Comparison of ENCODE assay signal across 32 cellular contexts in genomic region chr9:34644766-34645314, GRCh38. TPM values are rescaled to one million over a fixed set of nuclear protein-coding genes. Genes with fewer than 3 reads are reported as not detected.
DNase-seq lines count a peak whose midpoint lies in the region; ATAC-seq and TF ChIP-seq lines count a peak whose summit lies in the region.
"Had no signal": no experiment of that assay in that cellular context is flagged by ENCODE, and none has a peak within 500 bp of the region (broad histone marks: within the 10 kb centered on the region; RNA-seq: fewer than 3 reads in every experiment).

No MANE protein-coding gene starts in this region.

- H3K23me2 ChIP-seq in H9 (ENCODE audit: insufficient read length, low read depth, low read length, poor library complexity, severe bottlenecking): peaks cover 9% of the 10 kb centered on the region

- H3K4ac ChIP-seq in H9 (ENCODE audit: low read depth, low read length) (no peak overlapping the region), mesenchymal stem cell (ENCODE audit: low read depth in 1 of 2, low read length in 2 of 2) (no peak overlapping the region)

- H3K18ac ChIP-seq in H9 (ENCODE audit: insufficient read length, low read depth, low read length) (no peak overlapping the region), mesenchymal stem cell (ENCODE audit: low read depth in 1 of 2, low read length in 2 of 2) (no peak overlapping the region)

- H2BK120ac ChIP-seq in H9 (ENCODE audit: low read depth, low read length, poor library complexity, severe bottlenecking) (no peak overlapping the region), mesenchymal stem cell (ENCODE audit: low read depth, low read length) (no peak overlapping the region)

- H4K8ac ChIP-seq in H9 (replicated peaks; ENCODE audit: insufficient read length, low read depth, low read length) (no peak overlapping the region), mesenchymal stem cell (ENCODE audit: low read length) (no peak overlapping the region)

- H3K9me3 ChIP-seq in H9 (ENCODE audit: control insufficient read depth, low read depth, low read length) (no peaks in the 10 kb centered on the region), hepatocyte (ENCODE audit: low read depth) (no peaks in the 10 kb centered on the region), spleen (no peaks in the 10 kb centered on the region), mesenchymal stem cell (ENCODE audit: control insufficient read depth, low read length) (no peaks in the 10 kb centered on the region)
- H3K9me3 ChIP-seq: adrenal gland, BLaER1, upper lobe of right lung had no signal

- H3K27ac Mint-ChIP-seq in H9 (peak overlapping the region in 1 of 3 experiments; percentile 85; a peak in 2 of 7 replicates), nephron (peak overlapping the region in 2 of 3 experiments; percentile 34 to 92)
- H3K27ac Mint-ChIP-seq: activated B cell treated with CpG ODN at 0.5 μM for 24 hours; activated naive CD4-positive, alpha-beta T cell treated with anti-CD3 and anti-CD28 coated beads for 36 hours; activated T-helper 1 cell treated with anti-CD3 and anti-CD28 coated beads, Interleukin-12 subunit alpha, Interleukin-12 subunit beta, Interleukin-2, Interleukin-4 antibody, amounts not matched to agents 30 ng/mL and 10 ng/mL and 1 ng/mL, durations not matched to agents 14 hours and 24 hours and 36 hours; stimulated activated effector memory CD8-positive, alpha-beta T cell treated with anti-CD3 and anti-CD28 coated beads, Interleukin-12 subunit alpha, Interleukin-12 subunit beta, amount 100 ng/mL, for 72 hours had no signal

- no peaks in the 10 kb centered on the region; the same call in 1 of the 2 replicates for H3K27me3 Mint-ChIP-seq in H9 (ENCODE audit: low read depth)
- H3K27me3 Mint-ChIP-seq in nephron (ENCODE audit: low read depth): no peaks in the 10 kb centered on the region
- H3K27me3 Mint-ChIP-seq: activated B cell treated with CpG ODN at 0.5 μM for 24 hours, IgD-negative memory B cell had no signal

- H3K23ac ChIP-seq in H9 (ENCODE audit: insufficient read length, low read depth, low read length): no peak overlapping the region
- no peak overlapping the region for H3K23ac ChIP-seq in mesenchymal stem cell (ENCODE audit: low read length in 2 of 2)

- H3K36me3 ChIP-seq in hepatocyte (replicated peaks; ENCODE audit: insufficient read depth, low read depth) (no peaks in the 10 kb centered on the region), spleen (peaks cover 0 to 20% (median 16%) of the 10 kb centered on the region in 6 donors), mesenchymal stem cell (ENCODE audit: control insufficient read depth in 1 of 2, insufficient read depth in 2 of 2, low read depth in 1 of 2, low read length in 2 of 2) (peaks cover 17 to 19% of the 10 kb centered on the region in 2 experiments)

- H3K9me3 Mint-ChIP-seq in H9 (no peaks in the 10 kb centered on the region), nephron (no peaks in the 10 kb centered on the region)
- H3K9me3 Mint-ChIP-seq: activated B cell treated with CpG ODN at 0.5 μM for 24 hours; activated naive CD4-positive, alpha-beta T cell treated with anti-CD3 and anti-CD28 coated beads for 36 hours; activated T-helper 1 cell treated with anti-CD3 and anti-CD28 coated beads, Interleukin-12 subunit alpha, Interleukin-12 subunit beta, Interleukin-2, Interleukin-4 antibody, amounts not matched to agents 30 ng/mL and 10 ng/mL and 1 ng/mL, durations not matched to agents 14 hours and 24 hours and 36 hours; IgD-negative memory B cell; stimulated activated effector memory CD8-positive, alpha-beta T cell treated with anti-CD3 and anti-CD28 coated beads, Interleukin-12 subunit alpha, Interleukin-12 subunit beta, amount 100 ng/mL, for 72 hours had no signal

- H3K56ac ChIP-seq in H9 (ENCODE audit: insufficient read length, low read depth, low read length): no peak overlapping the region

- no peaks in the 10 kb centered on the region for H3K9me2 ChIP-seq in hepatocyte (replicated peaks; ENCODE audit: insufficient read depth)

- H3K4me1 Mint-ChIP-seq in H9 (peaks cover 26 to 34% of the 10 kb centered on the region in 2 experiments), nephron (peaks cover 29% of the 10 kb centered on the region)

- H2AK5ac ChIP-seq in H9 (ENCODE audit: insufficient read length, low read length) (no peak overlapping the region), mesenchymal stem cell (ENCODE audit: low read length, severe bottlenecking) (no peak overlapping the region)

- no peak overlapping the region for H2BK20ac ChIP-seq in H9 (ENCODE audit: low read depth, low read length, poor library complexity, severe bottlenecking)

- H3K14ac ChIP-seq in H9 (ENCODE audit: insufficient read depth, low read length) (no peak overlapping the region), mesenchymal stem cell (ENCODE audit: low read length in 2 of 2) (no peak overlapping the region)

- H3K4me1 ChIP-seq in H9 (ENCODE audit: insufficient read depth, low read length): peaks cover 10% of the 10 kb centered on the region; the same call in 1 of the 2 replicates
- peaks cover 25% of the 10 kb centered on the region for H3K4me1 ChIP-seq in hepatocyte (ENCODE audit: insufficient read depth)
- peaks cover 17 to 36% (median 21%) of the 10 kb centered on the region in 6 donors for H3K4me1 ChIP-seq in spleen
- H3K4me1 ChIP-seq in mesenchymal stem cell (ENCODE audit: control insufficient read depth, insufficient read depth, low read depth, low read length): peaks cover 17% of the 10 kb centered on the region

- TF ChIP-seq POLR2A in spleen (IDR thresholded peaks at IDR 0.05): no peak

- H3T11ph ChIP-seq in H9 (ENCODE audit: low read length): no peak overlapping the region

- H3K4me3 ChIP-seq in AG10803 (ENCODE audit: low read length) (no peak overlapping the region), hepatocyte (no peak overlapping the region), spleen (no peak overlapping the region), mesenchymal stem cell (ENCODE audit: insufficient read depth in 1 of 2, low read depth in 1 of 2, low read length in 2 of 2) (no peak overlapping the region)
- H3K4me3 ChIP-seq: adrenal gland, BLaER1, upper lobe of right lung had no signal

- H4K91ac ChIP-seq in H9 (ENCODE audit: insufficient read length, low read depth, low read length): no peak overlapping the region
- no peak overlapping the region for H4K91ac ChIP-seq in mesenchymal stem cell (ENCODE audit: low read length)

- TF ChIP-seq CTCF in AG10803 (conservative IDR thresholded peaks at IDR 0.05; ENCODE audit: low read length): no peak
- TF ChIP-seq CTCF in H9 (conservative IDR thresholded peaks at IDR 0.05): no peak
- TF ChIP-seq CTCF in hepatocyte (IDR thresholded peaks at IDR 0.05; ENCODE audit: poor library complexity): no peak
- no peak for TF ChIP-seq CTCF in nephron (IDR thresholded peaks at IDR 0.05; ENCODE audit: unreplicated experiment in 3 of 3)
- no peak for TF ChIP-seq CTCF in spleen (IDR thresholded peaks at IDR 0.05 in 8 of 11, conservative IDR thresholded peaks at IDR 0.05 in 3 of 11)

- H3K36me3 Mint-ChIP-seq in H9 (ENCODE audit: insufficient read depth in 1 of 3, low read depth in 3 of 3) (peaks cover 17 to 25% (median 23%) of the 10 kb centered on the region in 3 experiments; a peak in 6 of 7 replicates), nephron (ENCODE audit: low read depth) (peaks cover 25% of the 10 kb centered on the region)

- H3K79me2 ChIP-seq in H9 (ENCODE audit: insufficient read depth, low read length): peaks cover 2% of the 10 kb centered on the region; the same call in 1 of the 2 replicates
- peaks cover 26% of the 10 kb centered on the region for H3K79me2 ChIP-seq in hepatocyte

- H3K27me3 ChIP-seq in H9 (ENCODE audit: insufficient read depth, low read length) (no peaks in the 10 kb centered on the region), hepatocyte (no peaks in the 10 kb centered on the region), spleen (replicated peaks in 1 of 7) (no peaks in the 10 kb centered on the region), mesenchymal stem cell (ENCODE audit: control insufficient read depth in 1 of 2, insufficient read depth in 1 of 2, low read length in 2 of 2) (no peaks in the 10 kb centered on the region)
- H3K27me3 ChIP-seq: adrenal gland, BLaER1, brain microvascular endothelial cell, upper lobe of right lung had no signal

- no peak overlapping the region for H3K9ac ChIP-seq in H9 (ENCODE audit: extremely low read depth, insufficient read length, low read length)
- H3K9ac ChIP-seq in mesenchymal stem cell (ENCODE audit: low read length): no peak overlapping the region
- H3K9ac ChIP-seq: BLaER1 had no signal

- no peak overlapping the region for H3K27ac ChIP-seq in H9 (ENCODE audit: insufficient read length, low read depth, low read length)
- peak overlapping the region; percentile 59 for H3K27ac ChIP-seq in hepatocyte
- H3K27ac ChIP-seq in spleen: no peak overlapping the region
- no peak overlapping the region for H3K27ac ChIP-seq in mesenchymal stem cell (ENCODE audit: low read length, poor library complexity, severe bottlenecking)
- H3K27ac ChIP-seq: BLaER1, brain microvascular endothelial cell, upper lobe of right lung had no signal

- H2BK15ac ChIP-seq in H9 (ENCODE audit: low read depth, low read length) (no peak overlapping the region), mesenchymal stem cell (ENCODE audit: low read depth, poor library complexity, severe bottlenecking) (no peak overlapping the region)

- H2BK12ac ChIP-seq in H9 (ENCODE audit: insufficient read length, low read depth, low read length): no peak overlapping the region
- no peak overlapping the region for H2BK12ac ChIP-seq in mesenchymal stem cell (ENCODE audit: low read length in 2 of 2)

- H2AFZ ChIP-seq in H9 (ENCODE audit: low read length) (no peak overlapping the region), hepatocyte (no peak overlapping the region), mesenchymal stem cell (ENCODE audit: low read depth, low read length) (no peak overlapping the region)

- intact Hi-C loops in spleen (cut with DNase I; ENCODE audit: low total_unique reads): no loop called here

- no peak overlapping the region for H2BK5ac ChIP-seq in H9 (ENCODE audit: insufficient read length, low read length)
- no peak overlapping the region for H2BK5ac ChIP-seq in mesenchymal stem cell (ENCODE audit: low read depth, low read length, poor library complexity, severe bottlenecking)

- H4K5ac ChIP-seq in H9 (ENCODE audit: insufficient read length, low read depth, low read length): no peak overlapping the region

- H3K4me2 ChIP-seq in H9 (ENCODE audit: insufficient read depth, insufficient read length, low read length) (peak overlapping the region; percentile 5), hepatocyte (no peak overlapping the region), mesenchymal stem cell (ENCODE audit: low read length, poor library complexity, severe bottlenecking) (no peak overlapping the region)
- H3K4me2 ChIP-seq: BLaER1 had no signal

- DNase-seq in AG10803 (ENCODE audit: low read depth) (peak; percentile 49), H9 (no peak), hepatocyte (ENCODE audit: low spot score) (peak; percentile 43), spleen (no peak), anterior cingulate cortex (lab: John Stamatoyannopoulos, UW) (no peak), mesenchymal stem cell (no peak)
- DNase-seq: ACHN; activated B cell treated with CpG ODN at 0.5 μM for 24 hours; activated CD4-positive, alpha-beta T cell treated with anti-CD3 and anti-CD28 coated beads, Interleukin-2, amount 50 U/mL, for 48 hours; activated naive CD4-positive, alpha-beta T cell treated with anti-CD3 and anti-CD28 coated beads for 36 hours; brain microvascular endothelial cell; DMS79 treated with DMSO at 0.1 percent for 48 hours; NCI-H1105 treated with DMSO at 0.1 percent for 48 hours; NCI-H2029; NCI-H526 treated with DMSO at 0.1 percent for 48 hours; nucleus accumbens; SHP77 treated with DMSO at 0.1 percent for 48 hours; stimulated activated CD4-positive, alpha-beta T cell treated with anti-CD3 and anti-CD28 coated beads, Interleukin-4, amount 100 ng/mL, for 24 hours; SW 1271; upper lobe of right lung had no signal

- H4K20me1 ChIP-seq in H9 (ENCODE audit: control insufficient read depth, insufficient read depth, insufficient read length) (no peaks in the 10 kb centered on the region), hepatocyte (ENCODE audit: insufficient read depth, poor library complexity, severe bottlenecking) (no peaks in the 10 kb centered on the region)

- H3K4me3 Mint-ChIP-seq in H9 (peak overlapping the region in 1 of 2 experiments; percentile 38; a peak in 1 of 5 replicates), nephron (peak overlapping the region; percentile 31 to 55 (median 54))
- H3K4me3 Mint-ChIP-seq: activated B cell treated with CpG ODN at 0.5 μM for 24 hours; activated T-helper 1 cell treated with anti-CD3 and anti-CD28 coated beads, Interleukin-12 subunit alpha, Interleukin-12 subunit beta, Interleukin-2, Interleukin-4 antibody, amounts not matched to agents 30 ng/mL and 10 ng/mL and 1 ng/mL, durations not matched to agents 14 hours and 24 hours and 36 hours; stimulated activated effector memory CD8-positive, alpha-beta T cell treated with anti-CD3 and anti-CD28 coated beads, Interleukin-12 subunit alpha, Interleukin-12 subunit beta, amount 100 ng/mL, for 72 hours had no signal

- no peak for ATAC-seq in GM21737 (IDR thresholded peaks at IDR 0.05; ENCODE audit: unreplicated experiment)
- ATAC-seq: stimulated activated effector memory CD8-positive, alpha-beta T cell treated with anti-CD3 and anti-CD28 coated beads, Interleukin-12 subunit alpha, Interleukin-12 subunit beta, amount 100 ng/mL, for 72 hours; upper lobe of right lung had no signal

- H3K79me1 ChIP-seq in H9 (ENCODE audit: insufficient read depth, low read depth, low read length, poor library complexity, severe bottlenecking) (no peaks in the 10 kb centered on the region), mesenchymal stem cell (replicated peaks; ENCODE audit: low read length, poor library complexity, severe bottlenecking) (peaks cover 21% of the 10 kb centered on the region)

RNA-seq across cellular contexts. Expression of gene GALT, which starts 1.6 kb away (rescaled TPM):
- total RNA-seq in H9 (2021) (39.2 and 41.5 TPM in 2 replicates), hepatocyte (46.1 and 53.2 TPM in 2 replicates), spleen (100 to 1,000 TPM in 1 of 7 donors, 10 to 100 TPM in 6; 56.6 to 101 (median 78.9) TPM)
- polyA plus RNA-seq in hepatocyte (119 and 121 TPM in 2 replicates), spleen (10 to 100 TPM; 32.1 to 74.4 (median 55.1) TPM)
- 28.6 TPM for polyA plus RNA-seq in mesenchymal stem cell (2013, experiment 1 of 2)
- 26.5 TPM for polyA plus RNA-seq in mesenchymal stem cell (2013, experiment 2 of 2)

RNA-seq across cellular contexts. Expression of gene IL11RA, which starts 7.1 kb away (rescaled TPM):
- total RNA-seq in H9 (2021) (8.7 and 8.9 TPM in 2 replicates), hepatocyte (69.4 and 74.6 TPM in 2 replicates), spleen (10 to 100 TPM; 23.3 to 43.9 (median 30.7) TPM)
- polyA plus RNA-seq in hepatocyte (91.8 and 97.2 TPM in 2 replicates), spleen (10 to 100 TPM; 16.3 to 37.7 (median 25.1) TPM)
- 13.4 TPM for polyA plus RNA-seq in mesenchymal stem cell (2013, experiment 1 of 2)
- polyA plus RNA-seq in mesenchymal stem cell (2013, experiment 2 of 2): 13.5 TPM

RNA-seq across cellular contexts. Expression of gene SIGMAR1, which starts 7.3 kb away (rescaled TPM):
- total RNA-seq in H9 (2021): 68.2 and 68.3 TPM in 2 replicates
- total RNA-seq in hepatocyte: 126 and 141 TPM in 2 replicates
- polyA plus RNA-seq in hepatocyte: 212 and 240 TPM in 2 replicates
- 10 to 100 TPM; 24.1 to 39.7 (median 28.4) TPM for total RNA-seq in spleen
- 10 to 100 TPM; 19.4 to 31.1 (median 24.4) TPM for polyA plus RNA-seq in spleen
- 83.0 TPM for polyA plus RNA-seq in mesenchymal stem cell (2013, experiment 1 of 2)
- 83.4 TPM for polyA plus RNA-seq in mesenchymal stem cell (2013, experiment 2 of 2)

RNA-seq across cellular contexts. Expression of gene ARID3C, which starts 16.0 kb away (rescaled TPM):
- total RNA-seq in H9 (2021): not detected in 2 replicates
- 0.27 TPM in 1 of 2 replicates, not detected in the other for total RNA-seq in hepatocyte
- 0.21 TPM in 1 of 2 replicates, not detected in the other for polyA plus RNA-seq in hepatocyte
- not detected for total RNA-seq in spleen
- not detected for polyA plus RNA-seq in spleen
- polyA plus RNA-seq in mesenchymal stem cell (2013, experiment 1 of 2): 0.04 TPM
- 0.04 TPM for polyA plus RNA-seq in mesenchymal stem cell (2013, experiment 2 of 2)
- total RNA-seq: activated B cell treated with CpG ODN at 0.5 μM for 24 hours, adrenal gland, endothelial cell of umbilical vein, subcutaneous adipose tissue, upper lobe of right lung had no signal
- polyA plus RNA-seq: adrenal gland, endothelial cell of umbilical vein, IgD-negative memory B cell, keratinocyte had no signal

RNA-seq across cellular contexts. Expression of gene CCL27, which starts 17.6 kb away (rescaled TPM):
- total RNA-seq in H9 (2021) (0.28 and 1.0 TPM in 2 replicates), hepatocyte (not detected in 2 replicates), spleen (under 1 TPM in 1 of 7 donors, not detected in 6; 0.70 TPM)
- polyA plus RNA-seq in hepatocyte (0.81 TPM in 1 of 2 replicates, not detected in the other), spleen (under 1 TPM in 2 of 3 donors, not detected in 1; 0.08 to 0.32 TPM)
- polyA plus RNA-seq in mesenchymal stem cell (2013, experiment 1 of 2): not detected
- 0.10 TPM for polyA plus RNA-seq in mesenchymal stem cell (2013, experiment 2 of 2)
- total RNA-seq: activated B cell treated with CpG ODN at 0.5 μM for 24 hours, cerebellum, endothelial cell of umbilical vein, lung microvascular endothelial cell, subcutaneous adipose tissue, upper lobe of right lung had no signal
- polyA plus RNA-seq: endothelial cell of umbilical vein, IgD-negative memory B cell had no signal

Comparison
In these comparisons a context has a peak if more than half of its experiments do, and no peak if none do; other contexts are left out.
1. DNase-seq: peak in AG10803 (single experiment) and hepatocyte (single experiment); none in H9 (single experiment), spleen (single experiment), anterior cingulate cortex (0 of 58) and mesenchymal stem cell (single experiment).